Comparison of ENCODE assay signal across 8 cellular contexts in genomic region chr16:15907863-15908478, GRCh38.
DNase-seq lines count a peak whose midpoint lies in the region; ATAC-seq lines count a peak whose summit lies in the region.

No MANE protein-coding gene starts in this region.

- ATAC-seq in GM19043 (IDR thresholded peaks at IDR 0.05; ENCODE audit: low read depth, unreplicated experiment): peak; percentile 96
- peak; percentile 98 for ATAC-seq in HG03039 (IDR thresholded peaks at IDR 0.05; ENCODE audit: unreplicated experiment)

- DNase-seq in DMS153 (lab: John Stamatoyannopoulos, UW) (peak; percentile 82), NCI-H2196 treated with DMSO at 0.1 percent for 48 hours (lab: John Stamatoyannopoulos, UW; ENCODE audit: unreplicated experiment) (peak; percentile 7), left kidney (ENCODE audit: low read depth, low spot score) (peak; percentile 26), NCI-H1105 (lab: John Stamatoyannopoulos, UW) (no peak), 8988T (no peak)
- peak; percentile 61 for DNase-seq in activated CD8-positive, alpha-beta memory T cell treated with anti-CD3 and anti-CD28 coated beads for 24 hours

Comparison
In these comparisons a context has a peak if more than half of its experiments do, and no peak if none do; other contexts are left out.
1. DNase-seq: peak in DMS153 (single experiment), NCI-H2196 treated with DMSO at 0.1 percent for 48 hours (single experiment), activated CD8-positive, alpha-beta memory T cell treated with anti-CD3 and anti-CD28 coated beads for 24 hours (single experiment) and left kidney (single experiment); none in NCI-H1105 (single experiment) and 8988T (single experiment).